In the genomic region with DNA sequence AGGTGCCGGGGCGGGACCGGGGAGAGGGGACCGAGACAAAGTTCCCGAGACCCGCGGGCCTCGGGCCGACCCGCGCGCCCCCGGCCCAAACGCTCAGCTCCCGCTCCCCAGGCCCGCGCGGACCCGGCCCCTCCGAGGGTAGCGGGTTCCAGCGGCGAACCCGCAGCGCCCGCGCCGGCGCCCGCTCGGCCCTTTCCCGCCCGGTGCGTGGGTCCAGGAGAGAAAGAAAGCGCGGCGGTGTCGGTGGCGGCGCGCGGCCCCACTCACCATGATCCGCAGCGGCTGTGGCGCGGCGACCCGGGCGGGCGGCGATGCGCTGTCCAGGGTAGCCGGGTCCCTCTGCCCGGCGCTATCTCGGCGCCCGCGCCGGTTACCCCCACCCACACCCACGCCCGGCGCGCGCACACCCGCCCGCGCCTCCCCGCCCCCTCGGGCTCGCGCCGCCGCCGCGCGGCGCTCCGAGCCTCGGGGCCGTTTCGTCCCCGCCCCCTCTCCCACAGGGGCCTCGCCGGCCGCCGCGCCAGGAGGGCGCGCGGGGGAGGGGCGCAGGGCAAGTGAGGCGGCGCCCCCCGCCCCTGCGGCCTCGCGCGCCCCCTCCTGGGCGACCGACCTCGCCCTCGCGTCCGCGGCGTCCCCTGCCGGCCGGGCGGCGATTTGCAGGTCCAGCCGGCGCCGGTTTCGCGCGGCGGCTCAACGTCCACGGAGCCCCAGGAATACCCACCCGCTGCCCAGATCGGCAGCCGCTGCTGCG, we compare ENCODE assay signal across 8 cellular contexts. TPM values are rescaled to one million over a fixed set of nuclear protein-coding genes. Genes with fewer than 3 reads are reported as not detected.
DNase-seq lines count a peak whose midpoint lies in the region; ATAC-seq, FAIRE-seq and TF ChIP-seq lines count a peak whose summit lies in the region.

A gene with protein sequence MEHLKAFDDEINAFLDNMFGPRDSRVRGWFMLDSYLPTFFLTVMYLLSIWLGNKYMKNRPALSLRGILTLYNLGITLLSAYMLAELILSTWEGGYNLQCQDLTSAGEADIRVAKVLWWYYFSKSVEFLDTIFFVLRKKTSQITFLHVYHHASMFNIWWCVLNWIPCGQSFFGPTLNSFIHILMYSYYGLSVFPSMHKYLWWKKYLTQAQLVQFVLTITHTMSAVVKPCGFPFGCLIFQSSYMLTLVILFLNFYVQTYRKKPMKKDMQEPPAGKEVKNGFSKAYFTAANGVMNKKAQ (minus strand): TSS at position 345 of the 751 bp plus-strand sequence. CDS start 75 bp downstream, at position 270.

- no peaks in the 10 kb centered on the region for H3K9me3 ChIP-seq in mammary epithelial cell (replicated peaks; ENCODE audit: insufficient read depth, low read length)

- WGBS in mammary epithelial cell (ENCODE audit: low coverage, missing lambda C conversion rate) = 60% methylated on average over 4 of the region's 124 CpGs

- H3K27me3 ChIP-seq in mammary epithelial cell (ENCODE audit: insufficient read depth, low read length) (peaks cover 31% of the 10 kb centered on the region), kidney epithelial cell (ENCODE audit: control insufficient read depth, insufficient read depth, low read length) (peaks cover 16% of the 10 kb centered on the region)

- dilution Hi-C loops in mammary epithelial cell (cut with HindIII; ENCODE audit: low sequenced_read_pairs) = no loop called here

- H3K36me3 ChIP-seq in mammary epithelial cell (ENCODE audit: insufficient read depth, low read length) = no peaks in the 10 kb centered on the region
- no peaks in the 10 kb centered on the region for H3K36me3 ChIP-seq in kidney epithelial cell (ENCODE audit: control insufficient read depth, insufficient read depth, low read length)

- H2AFZ ChIP-seq in mammary epithelial cell (ENCODE audit: low read depth, low read length) = peak within 1 kb of the TSS; percentile 0

- no peaks in the 10 kb centered on the region for H3K36me3 Mint-ChIP-seq in stimulated activated naive CD8-positive, alpha-beta T cell treated with anti-CD3 and anti-CD28 coated beads, Interleukin-15, Interleukin-2, amounts not matched to agents 100 ng/mL and 50 ng/mL, for 24 hours (ENCODE audit: low read depth)

- H3K4me3 Mint-ChIP-seq in stimulated activated naive CD8-positive, alpha-beta T cell treated with anti-CD3 and anti-CD28 coated beads, Interleukin-15, Interleukin-2, amounts not matched to agents 100 ng/mL and 50 ng/mL, for 24 hours = peak within 1 kb of the TSS; percentile 76

- H3K4me3 ChIP-seq in mammary epithelial cell (replicated peaks in 1 of 3; ENCODE audit: insufficient read depth in 1 of 3, low read depth in 2 of 3, low read length in 3 of 3) (peak within 1 kb of the TSS in 2 of 3 experiments; percentile 3 to 28), kidney epithelial cell (ENCODE audit: low read depth, low read length) (peak within 1 kb of the TSS; percentile 37)

- in situ Hi-C loops in mammary epithelial cell (cut with MboI; ENCODE audit: low sequenced_read_pairs in 2 of 2) = no loop called here

- H3K27ac Mint-ChIP-seq in stimulated activated naive CD8-positive, alpha-beta T cell treated with anti-CD3 and anti-CD28 coated beads, Interleukin-15, Interleukin-2, amounts not matched to agents 100 ng/mL and 50 ng/mL, for 24 hours = no peak within 1 kb of the TSS

- no peak within 1 kb of the TSS for H3K27ac ChIP-seq in mammary epithelial cell (ENCODE audit: insufficient read depth, low read depth, low read length)

- H3K27me3 Mint-ChIP-seq in stimulated activated naive CD8-positive, alpha-beta T cell treated with anti-CD3 and anti-CD28 coated beads, Interleukin-15, Interleukin-2, amounts not matched to agents 100 ng/mL and 50 ng/mL, for 24 hours = peaks cover 70% of the 10 kb centered on the region

- H3K4me1 Mint-ChIP-seq in stimulated activated naive CD8-positive, alpha-beta T cell treated with anti-CD3 and anti-CD28 coated beads, Interleukin-15, Interleukin-2, amounts not matched to agents 100 ng/mL and 50 ng/mL, for 24 hours (ENCODE audit: low read depth) = peaks cover 5% of the 10 kb centered on the region

- peak; percentile 53 for ATAC-seq in GM21723 (IDR thresholded peaks at IDR 0.05; ENCODE audit: unreplicated experiment)

- CTCF ChIA-PET in mammary epithelial cell (lab: Charles Lee; ENCODE audit: low non-redundant PET) = no interaction called here

- H3K9ac ChIP-seq in mammary epithelial cell (ENCODE audit: insufficient read depth, low read length) = no peak within 1 kb of the TSS

- H3K9me3 Mint-ChIP-seq in stimulated activated naive CD8-positive, alpha-beta T cell treated with anti-CD3 and anti-CD28 coated beads, Interleukin-15, Interleukin-2, amounts not matched to agents 100 ng/mL and 50 ng/mL, for 24 hours = no peaks in the 10 kb centered on the region

- TF ChIP-seq CTCF in D721Med (IDR thresholded peaks at IDR 0.05; ENCODE audit: insufficient read depth, missing control alignments) (peak; percentile 86), mammary epithelial cell (conservative IDR thresholded peaks at IDR 0.05 in 1 of 2, IDR thresholded peaks at IDR 0.05 in 1 of 2; ENCODE audit: extremely low read depth in 1 of 2, insufficient read depth in 1 of 2, low read depth in 1 of 2, low read length in 2 of 2) (peak in 1 of 2 donors; percentile 18), kidney epithelial cell (IDR thresholded peaks at IDR 0.05; ENCODE audit: insufficient read depth, low read length, poor library complexity, severe bottlenecking) (peak; percentile 38)

- no peaks in the 10 kb centered on the region for H4K20me1 ChIP-seq in mammary epithelial cell (ENCODE audit: insufficient read depth, low read length)

- no peaks in the 10 kb centered on the region for H3K4me1 ChIP-seq in mammary epithelial cell (ENCODE audit: insufficient read depth, low read length)

- H3K4me2 ChIP-seq in mammary epithelial cell (ENCODE audit: insufficient read depth, low read depth, low read length) = peak within 1 kb of the TSS; percentile 74

- DNase-seq in D721Med (ENCODE audit: insufficient read length, low spot score) (peak; percentile 35), mammary epithelial cell (no peak), kidney epithelial cell (ENCODE audit: low read depth) (no peak), RCC 7860 (ENCODE audit: low spot score) (no peak), AML-193 (lab: John Stamatoyannopoulos, UW) (no peak)

- intact Hi-C loops in mammary epithelial cell (cut with micrococcal nuclease) = no loop called here

- FAIRE-seq in D721Med (lab: Jason Lieb, UNC) (no peak), RCC 7860 (lab: Jason Lieb, UNC) (no peak)

- no peaks in the 10 kb centered on the region for H3K79me2 ChIP-seq in mammary epithelial cell (ENCODE audit: insufficient read depth, low read length)

- no TSS peak for BruUV-seq in mammary epithelial cell (replicated peaks; lab: Mats Ljungman, UMichigan)

TF ChIP-seq in PFSK-1, 5 proteins besides CTCF, POLR2A, EP300 and RAD21:
- TF ChIP-seq FOXP2 (optimal IDR thresholded peaks at IDR 0.05; ENCODE audit: borderline replicate concordance, extremely low read depth, extremely low read length, insufficient read depth) = peak; percentile 82
- TF ChIP-seq TAF1 (IDR thresholded peaks at IDR 0.05; ENCODE audit: borderline replicate concordance, insufficient read depth, low read length) = no peak
- TF ChIP-seq REST (IDR thresholded peaks at IDR 0.05; ENCODE audit: insufficient read depth in 1 of 2, low read depth in 2 of 2, low read length in 2 of 2) = peak; percentile 84 to 92

RNA-seq across cellular contexts. Expression of the gene that starts here (rescaled TPM):
- polyA plus RNA-seq in PFSK-1 (2012; ENCODE audit: insufficient read length, low read depth) = 3.9 TPM
- total RNA-seq in mammary epithelial cell = not detected
- not detected for polyA plus RNA-seq in mammary epithelial cell
- polyA minus RNA-seq in mammary epithelial cell = not detected
- total RNA-seq in kidney epithelial cell = 0.27 and 0.84 TPM in 2 replicates
